28 cellular contexts compared by ENCODE assay signal in genomic region chr4:123767801-123768200, GRCh38.
"Had no signal": no experiment of that assay in that cellular context is flagged by ENCODE, and none has a peak within 500 bp of the region (broad histone marks: within the 10 kb centered on the region; RNA-seq: fewer than 3 reads in every experiment).

No MANE protein-coding gene starts in this region.

- H3K9me3 Mint-ChIP-seq: memory B cell; natural killer cell treated with Interleukin-12 subunit alpha and Interleukin-12 subunit beta and Interleukin-15 and Interleukin-18, amount 100 ng/mL, for 72 hours; type B pancreatic cell had no signal

- H3K4me3 ChIP-seq: coronary artery, esophagus muscularis mucosa, gastrocnemius medialis, lung, mucosa of descending colon, pancreas, right lobe of liver, testis, tibial artery had no signal

- H3K27ac Mint-ChIP-seq: memory B cell; mesothelial cell of epicardium; natural killer cell treated with Interleukin-12 subunit alpha and Interleukin-12 subunit beta and Interleukin-15 and Interleukin-18, amount 100 ng/mL, for 72 hours; type B pancreatic cell had no signal

- H3K4me1 ChIP-seq: esophagus muscularis mucosa, gastrocnemius medialis, pancreas, right lobe of liver, testis, tibial artery had no signal

- H3K9me3 ChIP-seq: esophagus muscularis mucosa, gastrocnemius medialis, mucosa of descending colon, neutrophil, pancreas, right lobe of liver, testis, tibial artery had no signal

- H3K4me1 Mint-ChIP-seq: mesothelial cell of epicardium had no signal

- H3K27ac ChIP-seq: coronary artery, esophagus muscularis mucosa, gastrocnemius medialis, neutrophil, pancreas, right lobe of liver, testis, tibial artery had no signal

- DNase-seq: dermis blood vessel endothelial cell; effector memory CD4-positive, alpha-beta T cell; gastrocnemius medialis; head of caudate nucleus; kidney; mucosa of descending colon; naive B cell; pancreas; right lobe of liver; small intestine; stimulated activated CD4-positive, alpha-beta T cell treated with anti-CD3 and anti-CD28 coated beads, Interleukin-12 subunit alpha, Interleukin-12 subunit beta, amount 100 ng/mL, for 4 hours; stimulated activated CD4-positive, alpha-beta T cell treated with anti-CD3 and anti-CD28 coated beads, Interleukin-1b, Interleukin-23, amount 100 ng/mL, for 48 hours; stimulated activated CD4-positive, alpha-beta T cell treated with anti-CD3 and anti-CD28 coated beads, Interleukin-4, amount 100 ng/mL, for 1 hour; stimulated activated CD8-positive, alpha-beta memory T cell treated with anti-CD3 and anti-CD28 coated beads, Interleukin-4, amount 100 ng/mL, for 48 hours; stimulated activated naive CD8-positive, alpha-beta T cell treated with anti-CD3 and anti-CD28 coated beads, Interleukin-15, Interleukin-2, amounts not matched to agents 100 U/mL and 50 U/mL, for 24 hours; substantia nigra; testis; tibial artery had no signal

- H3K27me3 ChIP-seq: esophagus muscularis mucosa, gastrocnemius medialis, neutrophil, pancreas, right lobe of liver, testis, tibial artery had no signal

- ATAC-seq: gastrocnemius medialis; left lobe of liver; mucosa of descending colon; natural killer cell treated with Interleukin-12 subunit alpha and Interleukin-12 subunit beta and Interleukin-15 and Interleukin-18, amount 100 ng/mL, for 72 hours; pancreas; right lobe of liver; stimulated activated naive CD8-positive, alpha-beta T cell treated with anti-CD3 and anti-CD28 coated beads, Interleukin-15, Interleukin-2, amounts not matched to agents 100 U/mL and 50 U/mL, for 24 hours had no signal

- H3K36me3 ChIP-seq: esophagus muscularis mucosa, gastrocnemius medialis, neutrophil, pancreas, right lobe of liver, tibial artery had no signal

- H3K4me3 Mint-ChIP-seq: memory B cell; mesothelial cell of epicardium; naive B cell; natural killer cell treated with Interleukin-12 subunit alpha and Interleukin-12 subunit beta and Interleukin-15 and Interleukin-18, amount 100 ng/mL, for 72 hours; neural crest cell; type B pancreatic cell had no signal

- H3K36me3 Mint-ChIP-seq: memory B cell; natural killer cell treated with Interleukin-12 subunit alpha and Interleukin-12 subunit beta and Interleukin-15 and Interleukin-18, amount 100 ng/mL, for 72 hours; type B pancreatic cell had no signal
